ENCODE assay signal across 18 cellular contexts in the genomic region with DNA sequence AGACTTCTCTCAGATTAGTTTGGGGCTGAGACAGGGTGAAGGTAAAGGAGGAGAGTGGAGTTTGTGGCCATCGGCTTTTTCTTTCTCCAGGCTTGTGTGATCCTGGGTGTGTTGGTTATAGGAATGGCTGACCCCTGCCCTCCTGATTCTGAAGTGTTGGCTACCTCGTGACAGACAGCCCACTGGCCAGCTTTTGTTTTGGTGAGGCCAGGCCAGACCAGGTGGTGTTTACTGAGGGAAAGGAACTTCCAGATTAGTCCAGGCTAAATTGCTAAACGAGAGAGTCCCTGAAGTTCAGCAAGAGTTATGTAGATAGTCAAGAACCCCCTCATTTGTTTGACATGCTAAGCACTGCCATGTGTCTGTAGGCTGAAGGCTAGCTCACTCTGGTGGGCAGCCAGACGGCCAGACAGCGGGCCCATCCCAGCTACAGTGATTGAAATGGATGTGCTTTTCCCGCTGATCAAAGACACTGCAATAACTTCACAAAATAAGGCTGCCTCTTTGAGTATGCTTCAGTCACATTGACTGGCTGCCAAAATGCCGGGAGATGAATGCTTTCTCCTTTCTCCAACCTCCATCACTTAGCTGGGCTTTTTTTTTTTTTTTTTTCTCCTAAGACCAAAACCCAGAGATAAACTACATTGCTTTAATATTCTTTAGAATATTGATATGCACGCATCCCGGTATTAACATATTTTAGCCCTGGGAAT.
"Had no signal": no experiment of that assay in that cellular context is flagged by ENCODE, and none has a peak within 500 bp of the region (broad histone marks: within the 10 kb centered on the region; RNA-seq: fewer than 3 reads in every experiment).

No MANE protein-coding gene starts in this region.

- H3K27me3 ChIP-seq: foreskin keratinocyte, hepatocyte, tibial artery had no signal

- H3K4me1 ChIP-seq: foreskin keratinocyte, left ventricle myocardium inferior had no signal

- H3K36me3 ChIP-seq: cardiac muscle cell, left ventricle myocardium inferior, tibial artery had no signal

- H3K79me2 ChIP-seq: hepatocyte had no signal

- H3K4me3 ChIP-seq: cardiac muscle cell, hepatocyte, left ventricle myocardium inferior, tibial artery had no signal

- H3K4me2 ChIP-seq: hepatocyte had no signal

- H3K27ac ChIP-seq: cardiac muscle cell, foreskin keratinocyte, hepatocyte, left ventricle myocardium inferior, tibial artery had no signal

- H3K9me3 Mint-ChIP-seq: activated CD4-positive, alpha-beta memory T cell treated with anti-CD3 and anti-CD28 coated beads for 36 hours; activated naive CD4-positive, alpha-beta T cell treated with anti-CD3 and anti-CD28 coated beads, Interleukin-2, amount 10 ng/mL, durations not matched to agents 7 days and 5 days; immature natural killer cell; natural killer cell treated with Interleukin-12 subunit alpha and Interleukin-12 subunit beta and Interleukin-15 and Interleukin-18, amount 100 ng/mL, for 72 hours had no signal

- H2AFZ ChIP-seq: hepatocyte had no signal

- H3K4me3 Mint-ChIP-seq: activated CD4-positive, alpha-beta memory T cell treated with anti-CD3 and anti-CD28 coated beads for 36 hours; activated naive CD4-positive, alpha-beta T cell treated with anti-CD3 and anti-CD28 coated beads, Interleukin-2, amount 10 ng/mL, durations not matched to agents 7 days and 5 days; immature natural killer cell; natural killer cell treated with Interleukin-12 subunit alpha and Interleukin-12 subunit beta and Interleukin-15 and Interleukin-18, amount 100 ng/mL, for 72 hours had no signal

- H3K4me1 Mint-ChIP-seq: activated naive CD4-positive, alpha-beta T cell treated with anti-CD3 and anti-CD28 coated beads, Interleukin-2, amount 10 ng/mL, durations not matched to agents 7 days and 5 days; immature natural killer cell had no signal

- DNase-seq: activated CD4-positive, alpha-beta memory T cell treated with anti-CD3 and anti-CD28 coated beads for 36 hours; activated CD4-positive, alpha-beta T cell treated with anti-CD3 and anti-CD28 coated beads for 48 hours; activated effector memory CD4-positive, alpha-beta T cell treated with Interleukin-2 at 50 U/mL for 16 hours; activated naive CD4-positive, alpha-beta T cell treated with anti-CD3 and anti-CD28 coated beads, Interleukin-2, amount 10 ng/mL, durations not matched to agents 7 days and 5 days; activated T-cell treated with anti-CD3 and anti-CD28 coated beads, Interleukin-2, amount 50 U/mL, for 48 hours; cortex of kidney; erythroblast; foreskin keratinocyte; immature natural killer cell; kidney glomerular epithelial cell; left ventricle myocardium inferior; retina; stimulated activated CD4-positive, alpha-beta T cell treated with anti-CD3 and anti-CD28 coated beads, Interleukin-4, amount 100 ng/mL, for 1 hour; stimulated activated naive CD4-positive, alpha-beta T cell treated with Interleukin-2 at 50 U/mL for 16 hours; tibial artery had no signal

- H3K27ac Mint-ChIP-seq: activated CD4-positive, alpha-beta memory T cell treated with anti-CD3 and anti-CD28 coated beads for 36 hours; activated naive CD4-positive, alpha-beta T cell treated with anti-CD3 and anti-CD28 coated beads, Interleukin-2, amount 10 ng/mL, durations not matched to agents 7 days and 5 days; immature natural killer cell; natural killer cell treated with Interleukin-12 subunit alpha and Interleukin-12 subunit beta and Interleukin-15 and Interleukin-18, amount 100 ng/mL, for 72 hours had no signal

- ATAC-seq: foreskin keratinocyte; natural killer cell treated with Interleukin-12 subunit alpha and Interleukin-12 subunit beta and Interleukin-15 and Interleukin-18, amount 100 ng/mL, for 72 hours had no signal

- H3K9me3 ChIP-seq: left ventricle myocardium inferior, tibial artery had no signal

- H3K36me3 Mint-ChIP-seq: activated CD4-positive, alpha-beta memory T cell treated with anti-CD3 and anti-CD28 coated beads for 36 hours; activated naive CD4-positive, alpha-beta T cell treated with anti-CD3 and anti-CD28 coated beads, Interleukin-2, amount 10 ng/mL, durations not matched to agents 7 days and 5 days; immature natural killer cell; natural killer cell treated with Interleukin-12 subunit alpha and Interleukin-12 subunit beta and Interleukin-15 and Interleukin-18, amount 100 ng/mL, for 72 hours had no signal
